ENCODE assay signal across 1 cellular context in the genomic region with DNA sequence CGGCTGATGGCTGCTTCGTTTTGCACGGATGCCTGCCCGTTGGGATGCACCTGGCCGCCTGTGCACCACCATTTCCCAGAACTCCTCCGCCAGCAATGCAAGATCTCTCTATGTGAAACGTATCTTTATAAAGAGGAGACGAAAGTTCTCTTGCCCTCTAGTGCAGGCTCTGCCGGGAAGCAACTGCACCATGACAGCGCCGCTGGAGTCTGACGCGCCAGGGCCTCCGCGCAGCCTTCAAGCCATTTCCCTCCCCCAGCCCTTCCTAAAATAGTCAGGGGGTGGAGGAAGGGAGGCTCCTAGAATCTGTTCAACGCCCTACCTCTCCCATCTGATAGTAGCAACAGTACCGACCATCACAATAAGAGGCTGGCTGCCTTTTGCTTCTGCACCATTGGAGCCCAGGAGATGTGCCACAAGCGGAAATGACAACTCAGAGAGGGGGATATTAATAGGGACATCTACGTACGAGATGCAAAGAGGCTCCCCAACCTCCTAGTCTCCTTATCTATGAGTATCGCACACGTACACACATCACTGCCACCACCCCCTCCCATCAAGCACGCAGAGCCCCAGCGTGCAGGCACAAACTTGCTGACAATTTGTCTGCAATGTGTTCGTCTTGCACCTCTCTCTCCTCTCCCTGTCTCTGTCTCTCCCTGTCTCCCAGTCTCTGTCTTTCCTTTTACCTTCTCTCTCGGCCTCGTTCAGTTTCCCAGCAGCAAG.
TF ChIP-seq lines count a peak whose summit lies in the region.

No MANE protein-coding gene starts in this region.

TF ChIP-seq in WTC11, 78 proteins besides CTCF, POLR2A, EP300 and RAD21 (continued from another document):
- no peak for TF ChIP-seq ARID4B (CRISPR knock-in tag; IDR thresholded peaks at IDR 0.05; ENCODE audit: borderline replicate concordance)
- TF ChIP-seq, protein P1, sequence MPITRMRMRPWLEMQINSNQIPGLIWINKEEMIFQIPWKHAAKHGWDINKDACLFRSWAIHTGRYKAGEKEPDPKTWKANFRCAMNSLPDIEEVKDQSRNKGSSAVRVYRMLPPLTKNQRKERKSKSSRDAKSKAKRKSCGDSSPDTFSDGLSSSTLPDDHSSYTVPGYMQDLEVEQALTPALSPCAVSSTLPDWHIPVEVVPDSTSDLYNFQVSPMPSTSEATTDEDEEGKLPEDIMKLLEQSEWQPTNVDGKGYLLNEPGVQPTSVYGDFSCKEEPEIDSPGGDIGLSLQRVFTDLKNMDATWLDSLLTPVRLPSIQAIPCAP (CRISPR knock-in tag; IDR thresholded peaks at IDR 0.05), result no peak
- no peak for TF ChIP-seq ATF1 (CRISPR knock-in tag; IDR thresholded peaks at IDR 0.05)
- TF ChIP-seq ZNF416 (CRISPR knock-in tag; IDR thresholded peaks at IDR 0.05), result no peak
- TF ChIP-seq, protein P2, sequence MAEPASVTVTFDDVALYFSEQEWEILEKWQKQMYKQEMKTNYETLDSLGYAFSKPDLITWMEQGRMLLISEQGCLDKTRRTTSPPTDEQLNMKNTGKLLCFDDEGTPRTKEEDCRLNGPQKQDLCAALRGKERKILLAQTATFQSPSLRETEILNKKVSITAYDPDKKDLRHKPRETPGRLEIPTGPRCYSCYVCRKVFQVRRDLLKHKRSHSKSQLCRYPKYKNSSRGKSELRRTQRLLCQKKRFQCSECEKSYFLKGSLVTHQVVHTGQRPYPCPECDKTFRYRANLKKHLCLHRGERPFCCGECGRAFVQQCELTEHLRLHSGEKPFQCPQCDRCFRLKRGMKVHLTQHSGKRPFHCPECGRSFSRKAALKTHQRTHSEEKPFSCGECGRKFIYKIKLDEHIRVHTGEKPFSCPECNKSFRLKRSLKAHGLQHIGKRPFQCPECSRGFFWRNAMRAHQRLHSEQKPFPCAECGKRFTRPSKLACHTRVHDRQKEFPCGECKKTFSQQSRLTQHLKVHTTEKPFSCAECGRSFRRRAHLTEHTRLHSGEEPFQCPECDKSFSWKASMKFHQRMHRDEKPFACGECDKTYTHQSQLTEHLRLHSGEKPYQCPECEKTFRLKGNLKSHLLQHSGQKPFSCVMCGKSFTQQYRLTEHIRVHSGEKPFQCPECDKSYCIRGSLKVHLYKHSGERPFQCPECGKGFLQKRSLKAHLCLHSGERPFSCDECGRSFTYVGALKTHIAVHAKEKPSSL (CRISPR knock-in tag; conservative IDR thresholded peaks at IDR 0.05), result no peak
- TF ChIP-seq, protein P3, sequence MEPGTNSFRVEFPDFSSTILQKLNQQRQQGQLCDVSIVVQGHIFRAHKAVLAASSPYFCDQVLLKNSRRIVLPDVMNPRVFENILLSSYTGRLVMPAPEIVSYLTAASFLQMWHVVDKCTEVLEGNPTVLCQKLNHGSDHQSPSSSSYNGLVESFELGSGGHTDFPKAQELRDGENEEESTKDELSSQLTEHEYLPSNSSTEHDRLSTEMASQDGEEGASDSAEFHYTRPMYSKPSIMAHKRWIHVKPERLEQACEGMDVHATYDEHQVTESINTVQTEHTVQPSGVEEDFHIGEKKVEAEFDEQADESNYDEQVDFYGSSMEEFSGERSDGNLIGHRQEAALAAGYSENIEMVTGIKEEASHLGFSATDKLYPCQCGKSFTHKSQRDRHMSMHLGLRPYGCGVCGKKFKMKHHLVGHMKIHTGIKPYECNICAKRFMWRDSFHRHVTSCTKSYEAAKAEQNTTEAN (CRISPR knock-in tag; IDR thresholded peaks at IDR 0.05), result no peak
- TF ChIP-seq, protein P4, sequence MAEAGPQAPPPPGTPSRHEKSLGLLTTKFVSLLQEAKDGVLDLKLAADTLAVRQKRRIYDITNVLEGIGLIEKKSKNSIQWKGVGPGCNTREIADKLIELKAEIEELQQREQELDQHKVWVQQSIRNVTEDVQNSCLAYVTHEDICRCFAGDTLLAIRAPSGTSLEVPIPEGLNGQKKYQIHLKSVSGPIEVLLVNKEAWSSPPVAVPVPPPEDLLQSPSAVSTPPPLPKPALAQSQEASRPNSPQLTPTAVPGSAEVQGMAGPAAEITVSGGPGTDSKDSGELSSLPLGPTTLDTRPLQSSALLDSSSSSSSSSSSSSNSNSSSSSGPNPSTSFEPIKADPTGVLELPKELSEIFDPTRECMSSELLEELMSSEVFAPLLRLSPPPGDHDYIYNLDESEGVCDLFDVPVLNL (CRISPR knock-in tag; IDR thresholded peaks at IDR 0.05; ENCODE audit: borderline replicate concordance, low read depth), result no peak
